Comparison of ENCODE assay signal across 8 cellular contexts in the genomic region with DNA sequence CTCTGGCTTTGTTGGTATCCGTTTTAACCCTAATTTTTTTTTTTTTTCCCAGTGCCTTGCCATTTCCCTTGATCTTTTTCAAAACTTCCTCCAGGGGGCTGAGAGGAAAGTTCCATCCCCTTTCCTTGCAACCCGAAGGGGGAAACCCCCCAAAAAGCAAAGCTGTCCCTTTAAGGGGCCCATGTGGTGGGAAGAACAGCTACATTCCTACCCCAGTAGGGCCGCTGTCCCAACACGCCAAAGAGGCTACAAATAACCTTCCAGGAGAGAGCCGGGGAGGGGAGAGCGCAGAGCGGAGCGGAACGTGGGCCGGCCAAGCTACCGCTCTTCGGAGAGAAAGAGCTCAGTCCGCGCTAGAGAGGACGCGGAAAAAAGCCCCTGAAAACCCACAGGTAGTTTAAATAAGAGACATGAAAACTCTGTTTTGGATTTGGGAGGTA. TPM values are rescaled to one million over a fixed set of nuclear protein-coding genes. Genes with fewer than 3 reads are reported as not detected.
DNase-seq lines count a peak whose midpoint lies in the region; ATAC-seq and TF ChIP-seq lines count a peak whose summit lies in the region.

No MANE protein-coding gene starts in this region.

- H3K4me3 ChIP-seq in brain microvascular endothelial cell (ENCODE audit: low read depth, low read length): peak overlapping the region; percentile 66
- H3K4me3 ChIP-seq in iPS-18a (ENCODE audit: low read length): peak overlapping the region; percentile 83
- H3K4me3 ChIP-seq in skeletal muscle satellite cell (ENCODE audit: low read length): peak overlapping the region; percentile 68

- CTCF ChIA-PET in activated CD8-positive, alpha-beta memory T cell treated with anti-CD3 and anti-CD28 coated beads, Interleukin-2, amount 10 ng/mL, durations not matched to agents 7 days and 5 days (lab: Charles Lee): interaction anchor here (0.7 to 2.3 kb wide), 6 partner anchors 14 to 1595 kb away, joined by 3 to 31 read pairs (median 3); a partner anchor contains a TSS

- peaks cover 26% of the 10 kb centered on the region for H3K4me1 Mint-ChIP-seq in activated CD8-positive, alpha-beta memory T cell treated with anti-CD3 and anti-CD28 coated beads, Interleukin-2, amount 10 ng/mL, durations not matched to agents 7 days and 5 days

- H3K27me3 ChIP-seq in brain microvascular endothelial cell (replicated peaks) (no peaks in the 10 kb centered on the region), iPS-18a (ENCODE audit: control insufficient read depth, insufficient read depth, low read length) (peaks cover 39% of the 10 kb centered on the region), skeletal muscle satellite cell (ENCODE audit: control insufficient read depth, insufficient read depth, low read length) (no peaks in the 10 kb centered on the region)

- no peak overlapping the region for H3K27ac ChIP-seq in brain microvascular endothelial cell
- no peak overlapping the region for H3K27ac ChIP-seq in iPS-18a (ENCODE audit: low read length)

- peak overlapping the region; percentile 54 for H3K9ac ChIP-seq in iPS-18a (ENCODE audit: low read length)
- peak overlapping the region; percentile 28 for H3K9ac ChIP-seq in skeletal muscle satellite cell (ENCODE audit: low read depth, low read length)

- peak; percentile 11 for ATAC-seq in activated CD8-positive, alpha-beta memory T cell treated with anti-CD3 and anti-CD28 coated beads, Interleukin-2, amount 10 ng/mL, durations not matched to agents 7 days and 5 days
- no peak for ATAC-seq in HG03378 (IDR thresholded peaks at IDR 0.05; ENCODE audit: unreplicated experiment)
- ATAC-seq in HG03354 (IDR thresholded peaks at IDR 0.05; ENCODE audit: poor library complexity, severe bottlenecking, unreplicated experiment): no peak

- no peak overlapping the region for H3K27ac Mint-ChIP-seq in activated CD8-positive, alpha-beta memory T cell treated with anti-CD3 and anti-CD28 coated beads, Interleukin-2, amount 10 ng/mL, durations not matched to agents 7 days and 5 days

- H3K36me3 Mint-ChIP-seq in activated CD8-positive, alpha-beta memory T cell treated with anti-CD3 and anti-CD28 coated beads, Interleukin-2, amount 10 ng/mL, durations not matched to agents 7 days and 5 days: no peaks in the 10 kb centered on the region

- peaks cover 44% of the 10 kb centered on the region for H3K4me1 ChIP-seq in iPS-18a (ENCODE audit: control insufficient read depth, low read depth, low read length)
- peaks cover 56% of the 10 kb centered on the region for H3K4me1 ChIP-seq in skeletal muscle satellite cell (ENCODE audit: control insufficient read depth, insufficient read depth, low read length)

- DNase-seq in activated CD8-positive, alpha-beta memory T cell treated with anti-CD3 and anti-CD28 coated beads, Interleukin-2, amount 10 ng/mL, durations not matched to agents 7 days and 5 days: no peak
- DNase-seq in activated CD8-positive, alpha-beta memory T cell treated with anti-CD3 and anti-CD28 coated beads for 24 hours: no peak
- DNase-seq in NCI-H748 (lab: John Stamatoyannopoulos, UW; ENCODE audit: unreplicated experiment) (peak; percentile 62), brain microvascular endothelial cell (peak; percentile 45)

- no peaks in the 10 kb centered on the region for H3K9me3 Mint-ChIP-seq in activated CD8-positive, alpha-beta memory T cell treated with anti-CD3 and anti-CD28 coated beads, Interleukin-2, amount 10 ng/mL, durations not matched to agents 7 days and 5 days (ENCODE audit: low read depth)

- no peaks in the 10 kb centered on the region for H3K9me3 ChIP-seq in iPS-18a (ENCODE audit: control insufficient read depth, low read depth, low read length)
- no peaks in the 10 kb centered on the region for H3K9me3 ChIP-seq in skeletal muscle satellite cell (replicated peaks; ENCODE audit: low read length)

- in situ Hi-C loops in brain microvascular endothelial cell (cut with HindIII; ENCODE audit: low pct_ligation_motif_present, low sequenced_read_pairs): loop anchor here (25.0 kb wide), 1 partner anchor 221 kb away; no protein-coding TSS in a partner anchor

- no peaks in the 10 kb centered on the region for H3K36me3 ChIP-seq in brain microvascular endothelial cell (replicated peaks)
- no peaks in the 10 kb centered on the region for H3K36me3 ChIP-seq in iPS-18a (ENCODE audit: control insufficient read depth, low read depth, low read length)
- H3K36me3 ChIP-seq in skeletal muscle satellite cell (ENCODE audit: insufficient read depth, low read length): no peaks in the 10 kb centered on the region

- peaks cover 72% of the 10 kb centered on the region for H3K27me3 Mint-ChIP-seq in activated CD8-positive, alpha-beta memory T cell treated with anti-CD3 and anti-CD28 coated beads, Interleukin-2, amount 10 ng/mL, durations not matched to agents 7 days and 5 days

- H3K4me3 Mint-ChIP-seq in activated CD8-positive, alpha-beta memory T cell treated with anti-CD3 and anti-CD28 coated beads, Interleukin-2, amount 10 ng/mL, durations not matched to agents 7 days and 5 days: peak overlapping the region; percentile 44

- peak overlapping the region; percentile 97 for H3K4me2 ChIP-seq in skeletal muscle satellite cell (ENCODE audit: low read length)

- TF ChIP-seq CTCF in brain microvascular endothelial cell (IDR thresholded peaks at IDR 0.05; ENCODE audit: low read depth, low read length, missing control alignments): peak; percentile 58

RNA-seq across cellular contexts. Expression of a gene that starts 1.7 kb away (rescaled TPM):
- under 1 TPM; 0.12 to 0.16 TPM for total RNA-seq in activated CD8-positive, alpha-beta memory T cell treated with anti-CD3 and anti-CD28 coated beads, Interleukin-2, amount 10 ng/mL, durations not matched to agents 7 days and 5 days
- 3.5 and 4.6 TPM in 2 replicates for total RNA-seq in skeletal muscle satellite cell (2012; rRNA removed)

RNA-seq across cellular contexts. Expression of a gene that starts 19.9 kb away (rescaled TPM):
- total RNA-seq in activated CD8-positive, alpha-beta memory T cell treated with anti-CD3 and anti-CD28 coated beads, Interleukin-2, amount 10 ng/mL, durations not matched to agents 7 days and 5 days: 10 to 100 TPM; 14.5 to 18.2 TPM
- 17.0 and 19.7 TPM in 2 replicates for total RNA-seq in skeletal muscle satellite cell (2012; rRNA removed)

Comparison
In these comparisons a context has a peak if more than half of its experiments do, and no peak if none do; other contexts are left out.
1. DNase-seq: peak in NCI-H748 (single experiment) and brain microvascular endothelial cell (single experiment); none in activated CD8-positive, alpha-beta memory T cell treated with anti-CD3 and anti-CD28 coated beads, Interleukin-2, amount 10 ng/mL, durations not matched to agents 7 days and 5 days (single experiment) and activated CD8-positive, alpha-beta memory T cell treated with anti-CD3 and anti-CD28 coated beads for 24 hours (single experiment).
2. Peak in every context shown above with its lines, with median percentiles within 50 percentile points of each other: H3K4me3 ChIP-seq.